ENCODE assay signal across 21 cellular contexts in the genomic region with DNA sequence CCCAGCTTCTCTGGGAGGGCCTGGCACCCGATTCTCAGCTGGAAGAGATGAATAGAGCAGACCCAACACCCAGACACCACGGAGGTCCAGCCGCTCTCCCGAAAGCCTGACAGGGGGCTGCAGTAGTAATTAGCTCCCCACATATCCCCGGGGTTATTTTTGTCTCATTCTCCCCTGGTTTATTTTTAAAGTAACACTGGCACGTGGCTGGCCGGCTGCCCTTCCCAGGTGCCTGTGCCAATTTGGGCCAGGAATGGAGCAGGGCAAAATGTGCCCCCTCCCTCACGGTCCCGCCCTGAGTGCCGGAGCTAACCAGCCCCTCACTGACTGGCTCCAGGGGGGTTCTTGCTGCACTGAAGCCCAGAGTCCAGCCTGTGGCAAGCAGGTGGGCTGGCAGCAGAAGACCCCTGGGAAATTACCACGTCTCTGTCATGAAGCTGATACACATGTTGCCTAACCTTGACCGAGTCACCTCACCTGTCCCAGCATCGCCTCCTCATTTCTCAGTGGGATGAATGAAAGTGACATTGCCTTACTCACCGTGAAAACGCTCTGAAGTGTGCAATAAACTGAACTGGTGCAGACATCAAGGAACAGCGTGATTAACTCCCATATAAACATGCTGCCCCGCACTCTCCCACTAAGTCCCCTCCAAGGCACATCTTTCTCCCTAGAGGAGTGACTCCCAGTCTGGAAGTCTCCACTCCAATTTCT. TPM values are rescaled to one million over a fixed set of nuclear protein-coding genes. Genes with fewer than 3 reads are reported as not detected.
DNase-seq lines count a peak whose midpoint lies in the region; ATAC-seq and TF ChIP-seq lines count a peak whose summit lies in the region.
"Had no signal": no experiment of that assay in that cellular context is flagged by ENCODE, and none has a peak within 500 bp of the region (broad histone marks: within the 10 kb centered on the region; RNA-seq: fewer than 3 reads in every experiment).

No MANE protein-coding gene starts in this region.

- no peaks in the 10 kb centered on the region for H3K9me3 ChIP-seq in heart right ventricle
- H3K9me3 ChIP-seq in tibial artery: no peaks in the 10 kb centered on the region
- H3K9me3 ChIP-seq in smooth muscle cell (replicated peaks; ENCODE audit: low read depth): no peaks in the 10 kb centered on the region

- H3K4me3 Mint-ChIP-seq in brain (peak overlapping the region in 1 of 5 experiments; percentile 7), nephron progenitor cell (no peak overlapping the region)
- H3K4me3 Mint-ChIP-seq: activated naive CD4-positive, alpha-beta T cell treated with anti-CD3 and anti-CD28 coated beads for 36 hours; CD8-positive, alpha-beta T cell; GM23338 had no signal

- no peak overlapping the region for H3K4me2 ChIP-seq in smooth muscle cell
- H3K4me2 ChIP-seq: GM23338 had no signal

- H4K20me1 ChIP-seq in smooth muscle cell (ENCODE audit: low read depth): no peaks in the 10 kb centered on the region

- H3K79me2 ChIP-seq in smooth muscle cell (ENCODE audit: low read depth): no peaks in the 10 kb centered on the region

- 40 to 54% methylated on average over 17 of the region's 17 CpGs for WGBS in heart right ventricle, 2 donors
- WGBS in smooth muscle cell (ENCODE audit: low lambda C conversion rate): 78% methylated on average over 17 of the region's 17 CpGs

- H3K9me3 Mint-ChIP-seq in brain (no peaks in the 10 kb centered on the region), nephron progenitor cell (no peaks in the 10 kb centered on the region)
- H3K9me3 Mint-ChIP-seq: activated naive CD4-positive, alpha-beta T cell treated with anti-CD3 and anti-CD28 coated beads for 36 hours; CD8-positive, alpha-beta T cell; GM23338 had no signal

- H3K36me3 Mint-ChIP-seq in brain (no peaks in the 10 kb centered on the region), nephron progenitor cell (ENCODE audit: low read depth) (no peaks in the 10 kb centered on the region)
- H3K36me3 Mint-ChIP-seq: CD8-positive, alpha-beta T cell had no signal

- no peak for TF ChIP-seq CTCF in brain (conservative IDR thresholded peaks at IDR 0.05)
- TF ChIP-seq CTCF in heart right ventricle (IDR thresholded peaks at IDR 0.05): no peak
- no peak for TF ChIP-seq CTCF in nephron progenitor cell (IDR thresholded peaks at IDR 0.05)
- no peak for TF ChIP-seq CTCF in tibial artery (IDR thresholded peaks at IDR 0.05)
- TF ChIP-seq CTCF in smooth muscle cell (IDR thresholded peaks at IDR 0.05; ENCODE audit: borderline replicate concordance, insufficient read depth, poor library complexity, severe bottlenecking): no peak

- peak; percentile 23 to 71 (median 46) for ATAC-seq in heart right ventricle
- ATAC-seq in stimulated activated naive CD8-positive, alpha-beta T cell treated with anti-CD3 and anti-CD28 coated beads, Interleukin-15, Interleukin-2, amounts not matched to agents 100 U/mL and 50 U/mL, for 24 hours: no peak
- ATAC-seq: activated CD4-positive, CD25-positive, alpha-beta regulatory T cell treated with anti-CD3 and anti-CD28 coated beads, Interleukin-2, amount 50 U/mL, for 24 hours; CD8-positive, alpha-beta T cell had no signal

- H3K27me3 Mint-ChIP-seq in brain: no peaks in the 10 kb centered on the region
- H3K27me3 Mint-ChIP-seq in nephron progenitor cell (ENCODE audit: low read depth, poor library complexity): peaks cover 5% of the 10 kb centered on the region

- H3K36me3 ChIP-seq in heart right ventricle (no peaks in the 10 kb centered on the region), tibial artery (no peaks in the 10 kb centered on the region), smooth muscle cell (ENCODE audit: low read depth) (no peaks in the 10 kb centered on the region)

- DNase-seq in heart right ventricle: peak; percentile 57 to 63
- no peak for DNase-seq in nephron progenitor cell
- peak in 1 of 2 donors; percentile 76 for DNase-seq in tibial artery
- DNase-seq in germinal center (ENCODE audit: low spot score): no peak
- no peak for DNase-seq in dermis blood vessel endothelial cell
- DNase-seq in stimulated activated naive CD8-positive, alpha-beta T cell treated with anti-CD3 and anti-CD28 coated beads, Interleukin-15, Interleukin-2, amounts not matched to agents 100 U/mL and 50 U/mL, for 24 hours: no peak
- DNase-seq in smooth muscle cell (lab: John Stamatoyannopoulos, UW; ENCODE audit: unreplicated experiment): no peak
- DNase-seq: activated CD8-positive, alpha-beta memory T cell treated with anti-CD3 and anti-CD28 coated beads for 24 hours; activated naive CD4-positive, alpha-beta T cell treated with anti-CD3 and anti-CD28 coated beads for 36 hours; activated T-cell treated with anti-CD3 and anti-CD28 coated beads, Interleukin-2, amount 50 U/mL, for 48 hours; CD8-positive, alpha-beta T cell; DND-41; MM.1S; NCI-H1436 treated with DMSO at 0.1 percent for 48 hours; NCI-H2171; NCI-H524 treated with DMSO at 0.1 percent for 48 hours; T1000 had no signal

- H3K4me3 ChIP-seq in heart right ventricle: no peak overlapping the region
- no peak overlapping the region for H3K4me3 ChIP-seq in tibial artery
- no peak overlapping the region for H3K4me3 ChIP-seq in smooth muscle cell
- H3K4me3 ChIP-seq: GM23338 had no signal

- H3K4me1 ChIP-seq in heart right ventricle (peaks cover 5 to 51% (median 36%) of the 10 kb centered on the region in 9 donors), tibial artery (peaks cover 0 to 65% (median 56%) of the 10 kb centered on the region in 4 donors), smooth muscle cell (ENCODE audit: low read depth) (peaks cover 18% of the 10 kb centered on the region)

- peak overlapping the region in 8 of 10 donors; percentile 48 to 76 (median 70) for H3K27ac ChIP-seq in heart right ventricle
- peak overlapping the region; percentile 48 to 59 for H3K27ac ChIP-seq in tibial artery
- H3K27ac ChIP-seq in smooth muscle cell (ENCODE audit: low read depth): no peak overlapping the region
- H3K27ac ChIP-seq: RWPE1 had no signal

- peak overlapping the region; percentile 55 to 97 (median 95) for H3K27ac Mint-ChIP-seq in brain
- H3K27ac Mint-ChIP-seq in nephron progenitor cell: peak overlapping the region; percentile 71
- H3K27ac Mint-ChIP-seq: activated naive CD4-positive, alpha-beta T cell treated with anti-CD3 and anti-CD28 coated beads for 36 hours; CD8-positive, alpha-beta T cell; GM23338 had no signal

- peaks cover 71% of the 10 kb centered on the region for H3K4me1 Mint-ChIP-seq in brain
- H3K4me1 Mint-ChIP-seq in nephron progenitor cell: peaks cover 69% of the 10 kb centered on the region

- peaks cover 0 to 5% (median 0%) of the 10 kb centered on the region in 7 donors for H3K27me3 ChIP-seq in heart right ventricle
- no peaks in the 10 kb centered on the region for H3K27me3 ChIP-seq in tibial artery
- H3K27me3 ChIP-seq in smooth muscle cell (ENCODE audit: low read depth): no peaks in the 10 kb centered on the region

- no peaks in the 10 kb centered on the region for H3F3A ChIP-seq in smooth muscle cell (ENCODE audit: low read depth)

- no peak overlapping the region for H3K9ac ChIP-seq in smooth muscle cell (ENCODE audit: low read depth)

- no peak overlapping the region for H2AFZ ChIP-seq in smooth muscle cell (ENCODE audit: low read depth)
- H2AFZ ChIP-seq: GM23338 had no signal

- intact Hi-C loops in heart right ventricle (cut with DNase I): no loop called here
- intact Hi-C loops in tibial artery (cut with DNase I; ENCODE audit: low total_unique reads): no loop called here

RNA-seq across cellular contexts. Expression of a gene that starts 18.4 kb away (rescaled TPM):
- polyA plus RNA-seq in brain (ENCODE audit: insufficient read depth, low read depth, low replicate concordance): 6.8 TPM
- total RNA-seq in heart right ventricle: 1 to 10 TPM in 4 of 10 donors, under 1 TPM in 6; 0.19 to 6.8 (median 0.69) TPM
- polyA plus RNA-seq in heart right ventricle: 1 to 10 TPM; 1.2 to 3.3 TPM
- under 0.01 and 0.05 TPM in 2 replicates for total RNA-seq in dermis blood vessel endothelial cell
- 1.1 and 3.0 TPM in 2 replicates for total RNA-seq in smooth muscle cell
- 4.9 and 7.5 TPM in 2 replicates for polyA plus RNA-seq in smooth muscle cell
- total RNA-seq: activated naive CD4-positive, alpha-beta T cell treated with anti-CD3 and anti-CD28 coated beads for 36 hours; CD8-positive, alpha-beta T cell; GM23338 had no signal
- polyA plus RNA-seq: GM23338 had no signal

RNA-seq across cellular contexts. Expression of a gene that starts 53.2 kb away (rescaled TPM):
- 14.3 TPM for polyA plus RNA-seq in brain (ENCODE audit: insufficient read depth, low read depth, low replicate concordance)
- total RNA-seq in heart right ventricle: 10 to 100 TPM; 17.1 to 36.2 (median 23.0) TPM
- 10 to 100 TPM; 13.2 to 17.2 TPM for polyA plus RNA-seq in heart right ventricle
- total RNA-seq in dermis blood vessel endothelial cell: 36.2 and 52.8 TPM in 2 replicates
- total RNA-seq in smooth muscle cell: 15.1 and 19.2 TPM in 2 replicates
- polyA plus RNA-seq in smooth muscle cell: 16.9 and 17.9 TPM in 2 replicates

Comparison
In these comparisons a context has a peak if more than half of its experiments do, and no peak if none do; other contexts are left out.
1. DNase-seq: peak in heart right ventricle (2 of 2); none in nephron progenitor cell (single experiment), germinal center (single experiment), dermis blood vessel endothelial cell (single experiment), stimulated activated naive CD8-positive, alpha-beta T cell treated with anti-CD3 and anti-CD28 coated beads, Interleukin-15, Interleukin-2, amounts not matched to agents 100 U/mL and 50 U/mL, for 24 hours (single experiment) and smooth muscle cell (single experiment).